ENCODE assay signal across 12 cellular contexts in the genomic region with DNA sequence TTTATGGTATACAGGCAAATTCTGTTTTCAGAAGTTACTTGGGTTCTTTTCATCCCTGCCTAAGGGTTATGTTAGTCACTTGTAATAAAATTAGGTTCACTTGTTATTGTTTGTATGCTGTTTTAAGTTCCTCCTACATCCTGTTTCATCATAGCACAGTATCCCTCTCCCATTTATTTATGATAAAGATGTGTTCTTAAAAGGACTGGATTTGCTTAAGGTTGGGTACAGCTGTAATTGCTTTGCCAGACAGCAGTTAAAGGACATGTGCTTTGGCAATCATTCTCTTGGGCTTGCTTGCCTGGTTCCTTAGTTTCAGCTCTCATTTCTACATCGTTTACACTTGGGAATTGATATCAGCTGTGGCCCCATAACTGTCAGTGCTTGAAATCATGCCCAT. TPM values are rescaled to one million over a fixed set of nuclear protein-coding genes. Genes with fewer than 3 reads are reported as not detected.
DNase-seq lines count a peak whose midpoint lies in the region; ATAC-seq, FAIRE-seq and TF ChIP-seq lines count a peak whose summit lies in the region.
"Had no signal": no experiment of that assay in that cellular context is flagged by ENCODE, and none has a peak within 500 bp of the region (broad histone marks: within the 10 kb centered on the region; RNA-seq: fewer than 3 reads in every experiment).

No MANE protein-coding gene starts in this region.

- H3K27me3 Mint-ChIP-seq in CD4-positive, alpha-beta memory T cell: no peaks in the 10 kb centered on the region

- no peak for TF ChIP-seq RAD21 in A549 (conservative IDR thresholded peaks at IDR 0.05 in 1 of 2, IDR thresholded peaks at IDR 0.05 in 1 of 2)

- ATAC-seq in A549: no peak
- ATAC-seq in stimulated activated effector memory CD8-positive, alpha-beta T cell treated with anti-CD3 and anti-CD28 coated beads, Interleukin-12 subunit alpha, Interleukin-12 subunit beta, amount 100 ng/mL, for 72 hours: no peak

- H3K36me3 ChIP-seq in MG63 (peaks cover 11% of the 10 kb centered on the region), smooth muscle cell (ENCODE audit: low read depth) (no peaks in the 10 kb centered on the region)
- no peaks in the 10 kb centered on the region for H3K36me3 ChIP-seq in CD4-positive, alpha-beta memory T cell (ENCODE audit: insufficient read depth, low read length)

- TF ChIP-seq POLR2A in A549 (IDR thresholded peaks at IDR 0.05; ENCODE audit: low read length): no peak

- H3K27me3 ChIP-seq in MG63: no peaks in the 10 kb centered on the region
- H3K27me3 ChIP-seq in smooth muscle cell (ENCODE audit: low read depth): no peaks in the 10 kb centered on the region
- no peaks in the 10 kb centered on the region for H3K27me3 ChIP-seq in CD4-positive, alpha-beta memory T cell (ENCODE audit: insufficient read depth, low read length)

- TF ChIP-seq CTCF in A549 (IDR thresholded peaks at IDR 0.05) (no peak), fibroblast of villous mesenchyme (IDR thresholded peaks at IDR 0.05; ENCODE audit: insufficient read depth, low read depth, low read length) (no peak), smooth muscle cell (IDR thresholded peaks at IDR 0.05; ENCODE audit: borderline replicate concordance, insufficient read depth, poor library complexity, severe bottlenecking) (no peak)

- H3K9me3 ChIP-seq in A549: no peaks in the 10 kb centered on the region
- H3K9me3 ChIP-seq in MG63: no peaks in the 10 kb centered on the region; the same call in 1 of the 2 replicates
- no peaks in the 10 kb centered on the region for H3K9me3 ChIP-seq in smooth muscle cell (replicated peaks; ENCODE audit: low read depth)
- H3K9me3 ChIP-seq in CD4-positive, alpha-beta memory T cell (ENCODE audit: control insufficient read depth in 1 of 2, low read length in 2 of 2): no peaks in the 10 kb centered on the region

- H3K4me1 Mint-ChIP-seq in stimulated activated effector memory CD8-positive, alpha-beta T cell treated with anti-CD3 and anti-CD28 coated beads, Interleukin-12 subunit alpha, Interleukin-12 subunit beta, amount 100 ng/mL, for 72 hours: peaks cover 59% of the 10 kb centered on the region
- H3K4me1 Mint-ChIP-seq in CD4-positive, alpha-beta memory T cell: peaks cover 52 to 72% (median 58%) of the 10 kb centered on the region in 4 donors

- no peak overlapping the region for H3K9ac ChIP-seq in smooth muscle cell (ENCODE audit: low read depth)

- H3K36me3 Mint-ChIP-seq in stimulated activated effector memory CD8-positive, alpha-beta T cell treated with anti-CD3 and anti-CD28 coated beads, Interleukin-12 subunit alpha, Interleukin-12 subunit beta, amount 100 ng/mL, for 72 hours: no peaks in the 10 kb centered on the region
- no peaks in the 10 kb centered on the region for H3K36me3 Mint-ChIP-seq in CD4-positive, alpha-beta memory T cell

- no peak overlapping the region for H3K4me3 Mint-ChIP-seq in stimulated activated effector memory CD8-positive, alpha-beta T cell treated with anti-CD3 and anti-CD28 coated beads, Interleukin-12 subunit alpha, Interleukin-12 subunit beta, amount 100 ng/mL, for 72 hours
- H3K4me3 Mint-ChIP-seq in CD4-positive, alpha-beta memory T cell: peak overlapping the region in 2 of 8 donors; percentile 18 to 32

- CTCF ChIA-PET in A549 (lab: Yijun Ruan, JAX): no interaction called here
- CTCF ChIA-PET in CD4-positive, alpha-beta memory T cell (lab: Charles Lee; ENCODE audit: partially characterized antibody): no interaction called here

- no peak overlapping the region for H2AFZ ChIP-seq in smooth muscle cell (ENCODE audit: low read depth)

- WGBS in A549 (ENCODE audit: missing lambda C conversion rate): 61% methylated on average over 1 of the region's 1 CpG
- WGBS in smooth muscle cell (ENCODE audit: low lambda C conversion rate): 75% methylated on average over 1 of the region's 1 CpG

- H4K20me1 ChIP-seq in smooth muscle cell (ENCODE audit: low read depth): peaks cover 90% of the 10 kb centered on the region

- H3K4me3 ChIP-seq in A549 (no peak overlapping the region), fibroblast of villous mesenchyme (ENCODE audit: low read depth, low read length) (peak overlapping the region; percentile 24), MG63 (no peak overlapping the region), smooth muscle cell (no peak overlapping the region)
- no peak overlapping the region for H3K4me3 ChIP-seq in CD4-positive, alpha-beta memory T cell (ENCODE audit: low read length in 2 of 2)

- no peak overlapping the region for H3K27ac Mint-ChIP-seq in stimulated activated effector memory CD8-positive, alpha-beta T cell treated with anti-CD3 and anti-CD28 coated beads, Interleukin-12 subunit alpha, Interleukin-12 subunit beta, amount 100 ng/mL, for 72 hours
- peak overlapping the region in 2 of 7 donors; percentile 17 to 70 for H3K27ac Mint-ChIP-seq in CD4-positive, alpha-beta memory T cell

- POLR2A ChIA-PET in A549 (lab: Yijun Ruan, JAX): no interaction called here
- POLR2A ChIA-PET in CD4-positive, alpha-beta memory T cell (lab: Charles Lee; ENCODE audit: partially characterized antibody): interaction anchor here (1.4 kb wide), 1 partner anchor 12 kb away, joined by 3 read pairs; no protein-coding TSS in a partner anchor

- peaks cover 92% of the 10 kb centered on the region for H3K79me2 ChIP-seq in smooth muscle cell (ENCODE audit: low read depth)

- no peak for TF ChIP-seq EP300 in A549 (IDR thresholded peaks at IDR 0.05)

- intact Hi-C loops in CD4-positive, alpha-beta memory T cell (cut with micrococcal nuclease): no loop called here

- H3K27ac ChIP-seq in A549 (no peak overlapping the region), smooth muscle cell (ENCODE audit: low read depth) (no peak overlapping the region)
- H3K27ac ChIP-seq in CD4-positive, alpha-beta memory T cell (ENCODE audit: low read depth, low read length): no peak overlapping the region

- no peak for FAIRE-seq in A549 (lab: Jason Lieb, UNC)

- H3K4me2 ChIP-seq in A549: peak overlapping the region; percentile 12; the same call in 2 of the 3 replicates
- H3K4me2 ChIP-seq in smooth muscle cell: no peak overlapping the region

- no peaks in the 10 kb centered on the region for H3F3A ChIP-seq in smooth muscle cell (ENCODE audit: low read depth)

- H3K4me1 ChIP-seq in A549 (peaks cover 41% of the 10 kb centered on the region), smooth muscle cell (ENCODE audit: low read depth) (no peaks in the 10 kb centered on the region)
- peaks cover 45% of the 10 kb centered on the region for H3K4me1 ChIP-seq in CD4-positive, alpha-beta memory T cell (ENCODE audit: insufficient read depth, low read length)

- DNase-seq in A549 (ENCODE audit: low read depth in 1 of 2, low spot score in 1 of 2): peak in 1 of 2 experiments; percentile 4
- peak; percentile 35 for DNase-seq in GM04504 (ENCODE audit: low read depth)
- DNase-seq in NCI-H526 (lab: John Stamatoyannopoulos, UW): peak; percentile 58 to 66
- peak; percentile 95 for DNase-seq in fibroblast of villous mesenchyme (ENCODE audit: low read depth)
- DNase-seq in stimulated activated effector memory CD8-positive, alpha-beta T cell treated with anti-CD3 and anti-CD28 coated beads, Interleukin-12 subunit alpha, Interleukin-12 subunit beta, amount 100 ng/mL, for 72 hours (ENCODE audit: low spot score in 2 of 2): no peak
- DNase-seq in MG63: no peak
- no peak for DNase-seq in smooth muscle cell (lab: John Stamatoyannopoulos, UW; ENCODE audit: unreplicated experiment)
- DNase-seq in CD4-positive, alpha-beta memory T cell: no peak
- DNase-seq: activated CD4-positive, CD25-positive, alpha-beta regulatory T cell treated with anti-CD3 and anti-CD28 coated beads, Interleukin-2, amount 50 U/mL, for 72 hours; cortex of kidney; NCI-H187 treated with DMSO at 0.1 percent for 48 hours; stimulated activated CD4-positive, alpha-beta T cell treated with anti-CD3 and anti-CD28 coated beads, Interleukin-4, amount 100 ng/mL, for 4 hours had no signal

- no peaks in the 10 kb centered on the region for H3K9me3 Mint-ChIP-seq in stimulated activated effector memory CD8-positive, alpha-beta T cell treated with anti-CD3 and anti-CD28 coated beads, Interleukin-12 subunit alpha, Interleukin-12 subunit beta, amount 100 ng/mL, for 72 hours
- H3K9me3 Mint-ChIP-seq in CD4-positive, alpha-beta memory T cell: no peaks in the 10 kb centered on the region

TF ChIP-seq in A549, 52 proteins besides CTCF, POLR2A, EP300 and RAD21:
- TF ChIP-seq CEBPB (IDR thresholded peaks at IDR 0.05) (no peak), EHMT2 (IDR thresholded peaks at IDR 0.05; ENCODE audit: low read depth) (no peak), HOXB5 (CRISPR knock-in tag; IDR thresholded peaks at IDR 0.05) (no peak), NFE2L2 (conservative IDR thresholded peaks at IDR 0.05; ENCODE audit: low read length) (no peak), ZFP36 (IDR thresholded peaks at IDR 0.05; ENCODE audit: borderline replicate concordance, partially characterized antibody) (no peak), RNF2 (IDR thresholded peaks at IDR 0.05; ENCODE audit: borderline replicate concordance, low read depth) (no peak), BHLHE40 (IDR thresholded peaks at IDR 0.05; ENCODE audit: low read depth, low read length) (no peak)

RNA-seq across cellular contexts. Expression of a gene that starts 11.7 kb away (rescaled TPM):
- 69.4 and 74.3 TPM in 2 replicates for polyA plus RNA-seq in A549 (2011; rRNA removed)
- polyA plus RNA-seq in A549 (2012; cell fraction: cytosol; rRNA removed): 13.6 and 16.0 TPM in 2 replicates
- polyA plus RNA-seq in A549 (2012; cell fraction: nucleus; rRNA removed): 10.1 and 17.9 TPM in 2 replicates
- polyA plus RNA-seq in A549 (2017; fragmentation: RNase III; extraction: RNeasy Plus Mini Kit Qiagen cat#74134 plus additional on column Dnase treatment): 48.1 to 48.8 TPM (median 48.3 TPM) in 3 replicates
- polyA minus RNA-seq in A549 (2011; rRNA and poly(A)+ RNA removed): 35.1 and 41.9 TPM in 2 replicates
- total RNA-seq in fibroblast of villous mesenchyme: 93.4 and 136 TPM in 2 replicates
- 31.0 and 57.3 TPM in 2 replicates for total RNA-seq in MG63 (2014; rRNA removed; shearing (Covaris generic); ENCODE audit: low replicate concordance)
- 85.9 and 118 TPM in 2 replicates for total RNA-seq in smooth muscle cell
- 36.0 and 43.2 TPM in 2 replicates for polyA plus RNA-seq in smooth muscle cell
- total RNA-seq in CD4-positive, alpha-beta memory T cell: 10 to 100 TPM; 56.3 to 57.3 TPM
- 10 to 100 TPM; 12.0 to 12.7 TPM for polyA plus RNA-seq in CD4-positive, alpha-beta memory T cell

Comparison
In these comparisons a context has a peak if more than half of its experiments do, and no peak if none do; other contexts are left out.
1. DNase-seq: peak in GM04504 (single experiment), NCI-H526 (2 of 2) and fibroblast of villous mesenchyme (single experiment); none in stimulated activated effector memory CD8-positive, alpha-beta T cell treated with anti-CD3 and anti-CD28 coated beads, Interleukin-12 subunit alpha, Interleukin-12 subunit beta, amount 100 ng/mL, for 72 hours (0 of 2), MG63 (single experiment), smooth muscle cell (single experiment) and CD4-positive, alpha-beta memory T cell (0 of 5).